ENCODE assay signal across 1 cellular context in the genomic region with DNA sequence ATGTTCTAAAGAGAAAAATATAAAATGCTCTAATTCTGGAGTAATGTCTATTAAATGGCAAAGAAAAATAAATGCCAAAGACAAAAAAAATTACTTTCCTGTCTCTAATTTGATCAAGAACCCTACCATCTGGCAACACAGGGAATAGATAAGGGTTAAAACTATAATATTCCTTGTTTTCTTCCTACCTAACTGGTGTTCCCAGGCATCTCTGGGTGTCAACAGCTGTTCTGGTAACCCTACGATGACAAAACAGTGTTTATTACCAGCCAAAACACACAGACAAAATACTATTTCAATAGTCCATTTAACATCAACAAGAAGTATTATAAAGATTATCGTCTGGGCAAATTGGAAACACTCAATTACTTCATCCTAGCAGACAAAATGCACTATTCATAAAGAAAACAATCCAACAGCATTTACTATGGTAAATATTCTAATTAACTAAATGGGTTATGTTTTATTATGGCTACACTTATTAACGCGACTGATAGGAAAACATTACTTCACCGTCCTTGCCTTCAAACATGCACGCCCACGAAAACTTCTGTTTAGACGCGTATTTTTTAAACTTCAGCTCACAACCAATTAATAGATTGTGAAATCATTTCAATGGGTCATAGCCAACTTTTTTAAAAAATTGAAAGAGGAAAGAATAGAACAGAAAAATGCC.
TF ChIP-seq lines count a peak whose summit lies in the region.

No MANE protein-coding gene starts in this region.

TF ChIP-seq in A549, 52 proteins besides CTCF, POLR2A, EP300 and RAD21 (continued from another document):
- TF ChIP-seq, protein P1, sequence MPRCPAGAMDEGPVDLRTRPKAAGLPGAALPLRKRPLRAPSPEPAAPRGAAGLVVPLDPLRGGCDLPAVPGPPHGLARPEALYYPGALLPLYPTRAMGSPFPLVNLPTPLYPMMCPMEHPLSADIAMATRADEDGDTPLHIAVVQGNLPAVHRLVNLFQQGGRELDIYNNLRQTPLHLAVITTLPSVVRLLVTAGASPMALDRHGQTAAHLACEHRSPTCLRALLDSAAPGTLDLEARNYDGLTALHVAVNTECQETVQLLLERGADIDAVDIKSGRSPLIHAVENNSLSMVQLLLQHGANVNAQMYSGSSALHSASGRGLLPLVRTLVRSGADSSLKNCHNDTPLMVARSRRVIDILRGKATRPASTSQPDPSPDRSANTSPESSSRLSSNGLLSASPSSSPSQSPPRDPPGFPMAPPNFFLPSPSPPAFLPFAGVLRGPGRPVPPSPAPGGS (IDR thresholded peaks at IDR 0.05), result no peak
- no peak for TF ChIP-seq PHF8 (IDR thresholded peaks at IDR 0.05; ENCODE audit: borderline replicate concordance, low read depth)
- TF ChIP-seq NFE2L2 (conservative IDR thresholded peaks at IDR 0.05; ENCODE audit: low read length), result no peak
- TF ChIP-seq HOXA7 (CRISPR knock-in tag; IDR thresholded peaks at IDR 0.05), result no peak
- TF ChIP-seq, protein P2, sequence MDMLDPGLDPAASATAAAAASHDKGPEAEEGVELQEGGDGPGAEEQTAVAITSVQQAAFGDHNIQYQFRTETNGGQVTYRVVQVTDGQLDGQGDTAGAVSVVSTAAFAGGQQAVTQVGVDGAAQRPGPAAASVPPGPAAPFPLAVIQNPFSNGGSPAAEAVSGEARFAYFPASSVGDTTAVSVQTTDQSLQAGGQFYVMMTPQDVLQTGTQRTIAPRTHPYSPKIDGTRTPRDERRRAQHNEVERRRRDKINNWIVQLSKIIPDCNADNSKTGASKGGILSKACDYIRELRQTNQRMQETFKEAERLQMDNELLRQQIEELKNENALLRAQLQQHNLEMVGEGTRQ (IDR thresholded peaks at IDR 0.05), result no peak
- TF ChIP-seq GATA3 (IDR thresholded peaks at IDR 0.05; ENCODE audit: borderline replicate concordance), result no peak
- TF ChIP-seq, protein P3, sequence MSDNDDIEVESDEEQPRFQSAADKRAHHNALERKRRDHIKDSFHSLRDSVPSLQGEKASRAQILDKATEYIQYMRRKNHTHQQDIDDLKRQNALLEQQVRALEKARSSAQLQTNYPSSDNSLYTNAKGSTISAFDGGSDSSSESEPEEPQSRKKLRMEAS (IDR thresholded peaks at IDR 0.05), result no peak
- TF ChIP-seq, protein P4, sequence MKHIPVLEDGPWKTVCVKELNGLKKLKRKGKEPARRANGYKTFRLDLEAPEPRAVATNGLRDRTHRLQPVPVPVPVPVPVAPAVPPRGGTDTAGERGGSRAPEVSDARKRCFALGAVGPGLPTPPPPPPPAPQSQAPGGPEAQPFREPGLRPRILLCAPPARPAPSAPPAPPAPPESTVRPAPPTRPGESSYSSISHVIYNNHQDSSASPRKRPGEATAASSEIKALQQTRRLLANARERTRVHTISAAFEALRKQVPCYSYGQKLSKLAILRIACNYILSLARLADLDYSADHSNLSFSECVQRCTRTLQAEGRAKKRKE (CRISPR knock-in tag; IDR thresholded peaks at IDR 0.05; ENCODE audit: low read depth), result no peak
